Comparison of ENCODE assay signal across 8 cellular contexts in the genomic region with DNA sequence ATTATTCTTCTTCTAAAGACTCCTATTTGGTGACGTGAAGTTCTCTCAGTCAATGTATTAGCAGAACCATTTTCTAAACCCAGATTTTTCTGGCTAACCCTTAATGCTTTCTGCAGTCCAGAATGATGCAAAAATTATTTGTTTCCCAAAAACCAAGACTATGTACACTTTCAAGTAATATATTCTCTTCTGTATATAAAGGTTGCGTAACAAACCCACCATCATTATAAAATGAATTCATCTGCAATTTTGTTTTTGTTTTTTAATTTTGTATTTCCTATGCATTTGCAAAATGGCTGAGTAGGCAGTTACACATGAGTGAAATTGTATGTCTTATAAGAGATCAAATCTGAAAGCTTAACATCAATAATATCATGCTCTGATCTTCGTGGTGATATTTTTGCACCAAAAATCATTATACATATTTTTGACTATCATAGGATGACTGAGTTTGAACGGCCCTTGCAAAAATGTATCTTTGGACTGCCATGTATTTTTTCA.
"Had no signal": no experiment of that assay in that cellular context is flagged by ENCODE, and none has a peak within 500 bp of the region (broad histone marks: within the 10 kb centered on the region; RNA-seq: fewer than 3 reads in every experiment).

No MANE protein-coding gene starts in this region.

- H3K27ac ChIP-seq: GM23248, KMS-11 had no signal

- H3K4me3 Mint-ChIP-seq: H9 had no signal

- DNase-seq: GM23248, GOT3, H9, HCEC 1CT, KBM-7 had no signal

- H3K4me2 ChIP-seq: KMS-11 had no signal

- H3K4me3 ChIP-seq: GM23248 had no signal

- H3K27ac Mint-ChIP-seq: H9 had no signal

- H2AFZ ChIP-seq: GM23248 had no signal

- H3K9ac ChIP-seq: GM23248, KMS-11 had no signal

- FAIRE-seq: H54, HTR-8/SVneo had no signal
